Comparison of ENCODE assay signal across 8 cellular contexts in genomic region chr5:147782053-147783028, GRCh38.
DNase-seq lines count a peak whose midpoint lies in the region; ATAC-seq and TF ChIP-seq lines count a peak whose summit lies in the region.

JAKMIP2 (minus strand) TSS chr5:147782728; CDS start chr5:147671806, 110,922 bp downstream.

- peaks cover 5% of the 10 kb centered on the region for H3K36me3 Mint-ChIP-seq in central memory CD8-positive, alpha-beta T cell (ENCODE audit: insufficient read depth)

- H3K27me3 ChIP-seq in GM06990 (replicated peaks; ENCODE audit: control insufficient read depth, insufficient read depth, low read length): no peaks in the 10 kb centered on the region; the same call in 1 of the 2 replicates

- H3K9me3 Mint-ChIP-seq in central memory CD8-positive, alpha-beta T cell: no peaks in the 10 kb centered on the region

- no peak for TF ChIP-seq CTCF in GM06990 (IDR thresholded peaks at IDR 0.05; ENCODE audit: insufficient read depth, low read length, poor library complexity, severe bottlenecking)

- ATAC-seq in HG02798 (IDR thresholded peaks at IDR 0.05; ENCODE audit: poor library complexity, unreplicated experiment): peak; percentile 67
- peak; percentile 92 for ATAC-seq in central memory CD8-positive, alpha-beta T cell (replicated peaks; ENCODE audit: extremely low read depth, poor library complexity, severe bottlenecking)
- no peak for ATAC-seq in HG03565 (IDR thresholded peaks at IDR 0.05; ENCODE audit: unreplicated experiment)

- H3K4me3 Mint-ChIP-seq in central memory CD8-positive, alpha-beta T cell: peak within 1 kb of the TSS; percentile 84

- peak; percentile 79 for DNase-seq in GM06990 (ENCODE audit: extremely low read depth, insufficient read length)
- DNase-seq in NCI-H2081 treated with DMSO at 0.1 percent for 48 hours (lab: John Stamatoyannopoulos, UW): peak; percentile 78
- DNase-seq in activated CD4-positive, CD25-positive, alpha-beta regulatory T cell treated with anti-CD3 and anti-CD28 coated beads, Interleukin-2, amount 50 U/mL, for 16 hours (ENCODE audit: low read depth, low spot score): peak; percentile 44
- peak; percentile 56 to 70 for DNase-seq in central memory CD8-positive, alpha-beta T cell (ENCODE audit: low spot score in 2 of 2)
- peak; percentile 100 for DNase-seq in islet precursor cell
- peak; percentile 54 to 55 for DNase-seq in stimulated activated CD4-positive, alpha-beta T cell treated with anti-CD3 and anti-CD28 coated beads, Interleukin-1b, Interleukin-23, amount 100 ng/mL, for 4 hours (ENCODE audit: low read depth in 2 of 2)

- H3K4me1 Mint-ChIP-seq in central memory CD8-positive, alpha-beta T cell: peaks cover 37% of the 10 kb centered on the region

- H3K27me3 Mint-ChIP-seq in central memory CD8-positive, alpha-beta T cell: no peaks in the 10 kb centered on the region

- H3K4me3 ChIP-seq in GM06990 (replicated peaks; ENCODE audit: low read depth, low read length): 0 out of 2 replicates have a peak within 1 kb of the TSS, but pooled peaks have one; percentile 17

- peak within 1 kb of the TSS; percentile 94 for H3K27ac Mint-ChIP-seq in central memory CD8-positive, alpha-beta T cell (ENCODE audit: low read depth)

- H3K36me3 ChIP-seq in GM06990 (ENCODE audit: control insufficient read depth, insufficient read depth, low read length): no peaks in the 10 kb centered on the region

Comparison
In these comparisons a context has a peak if more than half of its experiments do, and no peak if none do; other contexts are left out.
1. DNase-seq: peak in every context shown above with its lines; median percentile 100 in islet precursor cell; 79 in GM06990; 78 in NCI-H2081 treated with DMSO at 0.1 percent for 48 hours; 63 in central memory CD8-positive, alpha-beta T cell; 54 in stimulated activated CD4-positive, alpha-beta T cell treated with anti-CD3 and anti-CD28 coated beads, Interleukin-1b, Interleukin-23, amount 100 ng/mL, for 4 hours; 44 in activated CD4-positive, CD25-positive, alpha-beta regulatory T cell treated with anti-CD3 and anti-CD28 coated beads, Interleukin-2, amount 50 U/mL, for 16 hours.